ENCODE assay signal across 17 cellular contexts in genomic region chr18:70181725-70182124, GRCh38.
"Had no signal": no experiment of that assay in that cellular context is flagged by ENCODE, and none has a peak within 500 bp of the region (broad histone marks: within the 10 kb centered on the region; RNA-seq: fewer than 3 reads in every experiment).

No MANE protein-coding gene starts in this region.

- FAIRE-seq: bronchial epithelial cell had no signal

- H3K4me1 ChIP-seq: esophagus muscularis mucosa, neural progenitor cell had no signal

- H3K4me3 ChIP-seq: dorsolateral prefrontal cortex, esophagus muscularis mucosa, neural progenitor cell had no signal

- DNase-seq: activated CD4-positive, alpha-beta T cell treated with anti-CD3 and anti-CD28 coated beads for 1 hour; activated CD4-positive, alpha-beta T cell treated with anti-CD3 and anti-CD28 coated beads, Interleukin-2, amount 50 U/mL, for 48 hours; activated CD8-positive, alpha-beta memory T cell treated with anti-CD3 and anti-CD28 coated beads, Interleukin-2, amount 10 ng/mL, durations not matched to agents 7 days and 5 days; activated effector memory CD4-positive, alpha-beta T cell treated with Interleukin-2 at 50 U/mL for 16 hours; activated T-cell treated with anti-CD3 and anti-CD28 coated beads, Interleukin-2, amount 50 U/mL, for 24 hours; dorsolateral prefrontal cortex; head of caudate nucleus; islet precursor cell; left ventricle myocardium superior; retina; stimulated activated CD4-positive, alpha-beta T cell treated with anti-CD3 and anti-CD28 coated beads, Interleukin-2, amount 100 ng/mL, for 24 hours; stimulated activated naive B cell treated with anti-CD40 and anti-IgM and Interleukin-4, amounts not matched to agents 10 μg/mL and 1 μg/mL and 100 μg/mL, for 72 hours had no signal

- H3K4me2 ChIP-seq: neural progenitor cell had no signal

- H3K9ac ChIP-seq: neural progenitor cell had no signal

- H3K27ac ChIP-seq: esophagus muscularis mucosa, foreskin keratinocyte, neural progenitor cell had no signal

- H3K9me3 ChIP-seq: esophagus muscularis mucosa had no signal

- ATAC-seq: activated CD8-positive, alpha-beta memory T cell treated with anti-CD3 and anti-CD28 coated beads, Interleukin-2, amount 10 ng/mL, durations not matched to agents 7 days and 5 days; activated naive CD4-positive, alpha-beta T cell treated with anti-CD3 and anti-CD28 coated beads, Interleukin-2, amount 50 U/mL, for 72 hours; left ventricle myocardium superior; stimulated activated naive B cell treated with anti-CD40 and anti-IgM and Interleukin-4, amounts not matched to agents 10 μg/mL and 1 μg/mL and 100 μg/mL, for 72 hours had no signal

- H2AFZ ChIP-seq: neural progenitor cell had no signal

- H3K27me3 ChIP-seq: dorsolateral prefrontal cortex, esophagus muscularis mucosa, foreskin keratinocyte, neural progenitor cell had no signal
